In the genomic region with DNA sequence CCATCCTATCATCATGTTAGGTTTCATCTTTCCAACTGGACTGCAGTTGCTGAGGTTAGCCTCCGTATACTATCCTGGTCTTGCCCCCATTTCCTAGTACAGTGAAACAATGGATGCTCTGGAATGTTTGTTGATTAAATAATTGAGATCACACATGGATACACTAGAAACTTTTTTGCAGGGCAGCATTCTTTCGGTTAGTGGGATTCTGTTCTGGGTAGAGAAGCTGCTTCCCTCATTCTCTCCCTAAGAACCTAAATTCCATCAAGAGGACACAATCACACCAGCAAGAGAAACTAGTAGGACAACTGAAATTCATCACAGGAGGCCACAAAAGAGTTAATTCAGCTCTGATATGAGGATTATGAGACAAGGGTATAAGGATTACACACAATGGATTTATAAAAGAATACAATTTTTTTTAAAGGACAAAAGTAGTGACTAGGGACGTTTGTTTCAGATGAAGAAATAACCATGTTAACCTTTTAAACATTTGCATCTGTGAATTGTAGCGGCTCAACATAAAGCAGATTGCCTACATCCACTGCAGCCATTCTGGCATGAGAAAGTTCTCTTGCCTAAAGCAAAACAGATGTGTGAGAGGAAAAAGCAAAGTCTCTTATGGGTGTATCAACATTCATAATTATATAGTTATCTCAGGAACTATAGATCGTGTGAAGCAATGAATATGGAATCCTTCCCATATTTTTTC, we compare ENCODE assay signal across 13 cellular contexts.
DNase-seq lines count a peak whose midpoint lies in the region; ATAC-seq and TF ChIP-seq lines count a peak whose summit lies in the region.
"Had no signal": no experiment of that assay in that cellular context is flagged by ENCODE, and none has a peak within 500 bp of the region (broad histone marks: within the 10 kb centered on the region; RNA-seq: fewer than 3 reads in every experiment).

No MANE protein-coding gene starts in this region.

- DNase-seq in DMS53 (lab: John Stamatoyannopoulos, UW) (peak; percentile 43), DMS53 treated with DMSO at 0.1 percent for 48 hours (lab: John Stamatoyannopoulos, UW; ENCODE audit: unreplicated experiment) (no peak), WTC11 (ENCODE audit: low spot score) (no peak), fibroblast of mammary gland (ENCODE audit: low read depth) (peak; percentile 15), osteocyte (ENCODE audit: extremely low spot score, unreplicated experiment) (no peak), NCI-H2029 (lab: John Stamatoyannopoulos, UW) (no peak), GM13976 (ENCODE audit: low spot score) (no peak), NCI-H510A (lab: John Stamatoyannopoulos, UW) (no peak)
- DNase-seq: MV-4-11, NCI-H1436, Right ventricle myocardium superior had no signal

- no peak overlapping the region for H3K4me3 Mint-ChIP-seq in WTC11
- H3K4me3 Mint-ChIP-seq in osteocyte (ENCODE audit: unreplicated experiment), result peak overlapping the region; percentile 2

- CTCF ChIA-PET in WTC11 (lab: Charles Lee), result no interaction called here

- peak overlapping the region; percentile 17; the same call in 1 of the 2 replicates for H3K27ac Mint-ChIP-seq in WTC11
- H3K27ac Mint-ChIP-seq in osteocyte (ENCODE audit: unreplicated experiment), result peak overlapping the region; percentile 89

- no peaks in the 10 kb centered on the region for H3K9me3 Mint-ChIP-seq in WTC11
- H3K9me3 Mint-ChIP-seq in osteocyte (ENCODE audit: unreplicated experiment), result no peaks in the 10 kb centered on the region

- in situ Hi-C loops in GM13976 (cut with MboI; ENCODE audit: low sequenced_read_pairs, unreplicated experiment), result no loop called here

- no peak for TF ChIP-seq CTCF in WTC11 (IDR thresholded peaks at IDR 0.05)
- no peak for TF ChIP-seq CTCF in fibroblast of mammary gland (conservative IDR thresholded peaks at IDR 0.05; ENCODE audit: control insufficient read depth, insufficient read depth, low read depth, low read length)
- TF ChIP-seq CTCF in osteocyte (IDR thresholded peaks at IDR 0.05), result no peak
- no peak for TF ChIP-seq CTCF in GM13976 (IDR thresholded peaks at IDR 0.05; ENCODE audit: borderline replicate concordance, control extremely low read depth, extremely low read depth, insufficient read depth, missing control alignments)

- POLR2A ChIA-PET in WTC11 (lab: Charles Lee), result no interaction called here

- H3K36me3 Mint-ChIP-seq in WTC11 (no peaks in the 10 kb centered on the region), osteocyte (ENCODE audit: unreplicated experiment) (peaks cover 4% of the 10 kb centered on the region)

- ATAC-seq in WTC11, result no peak
- ATAC-seq: Panc1 had no signal

- H3K27me3 Mint-ChIP-seq in WTC11 (ENCODE audit: low read depth), result no peaks in the 10 kb centered on the region
- H3K27me3 Mint-ChIP-seq in osteocyte (ENCODE audit: unreplicated experiment), result no peaks in the 10 kb centered on the region

- H3K4me3 ChIP-seq in fibroblast of mammary gland (ENCODE audit: control insufficient read depth, low read depth, low read length), result no peak overlapping the region
- H3K4me3 ChIP-seq: BLaER1 treated with 17β-estradiol and CSF1 and Interleukin-3, amounts not matched to agents 10 nM and 100 nM had no signal

- H3K4me1 Mint-ChIP-seq in WTC11, result peaks cover 14% of the 10 kb centered on the region
- H3K4me1 Mint-ChIP-seq in osteocyte (ENCODE audit: unreplicated experiment), result peaks cover 70% of the 10 kb centered on the region

TF ChIP-seq in WTC11, 78 proteins besides CTCF, POLR2A, EP300 and RAD21 (continues in another document):
- TF ChIP-seq ZNF138 (CRISPR knock-in tag; conservative IDR thresholded peaks at IDR 0.05), result no peak
- TF ChIP-seq GTF2I (CRISPR knock-in tag; conservative IDR thresholded peaks at IDR 0.05), result no peak
- no peak for TF ChIP-seq ESRRA (CRISPR knock-in tag; IDR thresholded peaks at IDR 0.05; ENCODE audit: borderline replicate concordance)
- no peak for TF ChIP-seq GRHL2 (CRISPR knock-in tag; IDR thresholded peaks at IDR 0.05; ENCODE audit: insufficient replicate concordance, severe bottlenecking)
- TF ChIP-seq SOX15 (CRISPR knock-in tag; IDR thresholded peaks at IDR 0.05), result no peak
- TF ChIP-seq OVOL2 (CRISPR knock-in tag; IDR thresholded peaks at IDR 0.05; ENCODE audit: borderline replicate concordance), result no peak
- TF ChIP-seq, protein P1, sequence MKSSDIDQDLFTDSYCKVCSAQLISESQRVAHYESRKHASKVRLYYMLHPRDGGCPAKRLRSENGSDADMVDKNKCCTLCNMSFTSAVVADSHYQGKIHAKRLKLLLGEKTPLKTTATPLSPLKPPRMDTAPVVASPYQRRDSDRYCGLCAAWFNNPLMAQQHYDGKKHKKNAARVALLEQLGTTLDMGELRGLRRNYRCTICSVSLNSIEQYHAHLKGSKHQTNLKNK (CRISPR knock-in tag; IDR thresholded peaks at IDR 0.05), result no peak
- no peak for TF ChIP-seq TCF7 (CRISPR knock-in tag; IDR thresholded peaks at IDR 0.05; ENCODE audit: low read depth)
- TF ChIP-seq FOXK1 (CRISPR knock-in tag; IDR thresholded peaks at IDR 0.05), result no peak
- no peak for TF ChIP-seq NFE2L1 (CRISPR knock-in tag; IDR thresholded peaks at IDR 0.05)
- TF ChIP-seq, protein P2, sequence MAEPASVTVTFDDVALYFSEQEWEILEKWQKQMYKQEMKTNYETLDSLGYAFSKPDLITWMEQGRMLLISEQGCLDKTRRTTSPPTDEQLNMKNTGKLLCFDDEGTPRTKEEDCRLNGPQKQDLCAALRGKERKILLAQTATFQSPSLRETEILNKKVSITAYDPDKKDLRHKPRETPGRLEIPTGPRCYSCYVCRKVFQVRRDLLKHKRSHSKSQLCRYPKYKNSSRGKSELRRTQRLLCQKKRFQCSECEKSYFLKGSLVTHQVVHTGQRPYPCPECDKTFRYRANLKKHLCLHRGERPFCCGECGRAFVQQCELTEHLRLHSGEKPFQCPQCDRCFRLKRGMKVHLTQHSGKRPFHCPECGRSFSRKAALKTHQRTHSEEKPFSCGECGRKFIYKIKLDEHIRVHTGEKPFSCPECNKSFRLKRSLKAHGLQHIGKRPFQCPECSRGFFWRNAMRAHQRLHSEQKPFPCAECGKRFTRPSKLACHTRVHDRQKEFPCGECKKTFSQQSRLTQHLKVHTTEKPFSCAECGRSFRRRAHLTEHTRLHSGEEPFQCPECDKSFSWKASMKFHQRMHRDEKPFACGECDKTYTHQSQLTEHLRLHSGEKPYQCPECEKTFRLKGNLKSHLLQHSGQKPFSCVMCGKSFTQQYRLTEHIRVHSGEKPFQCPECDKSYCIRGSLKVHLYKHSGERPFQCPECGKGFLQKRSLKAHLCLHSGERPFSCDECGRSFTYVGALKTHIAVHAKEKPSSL (CRISPR knock-in tag; conservative IDR thresholded peaks at IDR 0.05), result no peak
- no peak for TF ChIP-seq JAZF1 (CRISPR knock-in tag; IDR thresholded peaks at IDR 0.05)
- no peak for TF ChIP-seq FOXJ3 (CRISPR knock-in tag; IDR thresholded peaks at IDR 0.05; ENCODE audit: borderline replicate concordance)
- TF ChIP-seq, protein P3, sequence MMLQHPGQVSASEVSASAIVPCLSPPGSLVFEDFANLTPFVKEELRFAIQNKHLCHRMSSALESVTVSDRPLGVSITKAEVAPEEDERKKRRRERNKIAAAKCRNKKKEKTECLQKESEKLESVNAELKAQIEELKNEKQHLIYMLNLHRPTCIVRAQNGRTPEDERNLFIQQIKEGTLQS (CRISPR knock-in tag; conservative IDR thresholded peaks at IDR 0.05), result no peak
- TF ChIP-seq, protein P4, sequence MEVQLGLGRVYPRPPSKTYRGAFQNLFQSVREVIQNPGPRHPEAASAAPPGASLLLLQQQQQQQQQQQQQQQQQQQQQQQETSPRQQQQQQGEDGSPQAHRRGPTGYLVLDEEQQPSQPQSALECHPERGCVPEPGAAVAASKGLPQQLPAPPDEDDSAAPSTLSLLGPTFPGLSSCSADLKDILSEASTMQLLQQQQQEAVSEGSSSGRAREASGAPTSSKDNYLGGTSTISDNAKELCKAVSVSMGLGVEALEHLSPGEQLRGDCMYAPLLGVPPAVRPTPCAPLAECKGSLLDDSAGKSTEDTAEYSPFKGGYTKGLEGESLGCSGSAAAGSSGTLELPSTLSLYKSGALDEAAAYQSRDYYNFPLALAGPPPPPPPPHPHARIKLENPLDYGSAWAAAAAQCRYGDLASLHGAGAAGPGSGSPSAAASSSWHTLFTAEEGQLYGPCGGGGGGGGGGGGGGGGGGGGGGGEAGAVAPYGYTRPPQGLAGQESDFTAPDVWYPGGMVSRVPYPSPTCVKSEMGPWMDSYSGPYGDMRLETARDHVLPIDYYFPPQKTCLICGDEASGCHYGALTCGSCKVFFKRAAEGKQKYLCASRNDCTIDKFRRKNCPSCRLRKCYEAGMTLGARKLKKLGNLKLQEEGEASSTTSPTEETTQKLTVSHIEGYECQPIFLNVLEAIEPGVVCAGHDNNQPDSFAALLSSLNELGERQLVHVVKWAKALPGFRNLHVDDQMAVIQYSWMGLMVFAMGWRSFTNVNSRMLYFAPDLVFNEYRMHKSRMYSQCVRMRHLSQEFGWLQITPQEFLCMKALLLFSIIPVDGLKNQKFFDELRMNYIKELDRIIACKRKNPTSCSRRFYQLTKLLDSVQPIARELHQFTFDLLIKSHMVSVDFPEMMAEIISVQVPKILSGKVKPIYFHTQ (CRISPR knock-in tag; IDR thresholded peaks at IDR 0.05), result no peak
- TF ChIP-seq TEAD1 (CRISPR knock-in tag; IDR thresholded peaks at IDR 0.05), result no peak
- TF ChIP-seq JUN (CRISPR knock-in tag; IDR thresholded peaks at IDR 0.05), result no peak

Comparison
In these comparisons a context has a peak if more than half of its experiments do, and no peak if none do; other contexts are left out.
1. DNase-seq: peak in DMS53 (single experiment) and fibroblast of mammary gland (single experiment); none in DMS53 treated with DMSO at 0.1 percent for 48 hours (single experiment), WTC11 (single experiment), osteocyte (single experiment), NCI-H2029 (single experiment), GM13976 (single experiment) and NCI-H510A (single experiment).